In genomic region chr15:27509014-27509413, GRCh38 we compare ENCODE assay signal across 25 cellular contexts.
"Had no signal": no experiment of that assay in that cellular context is flagged by ENCODE, and none has a peak within 500 bp of the region (broad histone marks: within the 10 kb centered on the region; RNA-seq: fewer than 3 reads in every experiment).

No MANE protein-coding gene starts in this region.

- H3K36me3 ChIP-seq: brain microvascular endothelial cell, esophagus muscularis mucosa, gastrocnemius medialis, heart left ventricle had no signal

- H3K27me3 ChIP-seq: brain microvascular endothelial cell, esophagus muscularis mucosa, foreskin keratinocyte, gastrocnemius medialis, heart left ventricle had no signal

- H3K4me3 ChIP-seq: esophagus muscularis mucosa, gastrocnemius medialis, heart left ventricle had no signal

- H3K27ac ChIP-seq: brain microvascular endothelial cell, esophagus muscularis mucosa, foreskin keratinocyte, gastrocnemius medialis, heart left ventricle had no signal

- H3K4me1 ChIP-seq: esophagus muscularis mucosa, foreskin keratinocyte, gastrocnemius medialis, heart left ventricle had no signal

- H3K9me3 ChIP-seq: gastrocnemius medialis had no signal

- DNase-seq: activated CD4-positive, alpha-beta T cell treated with anti-CD3 and anti-CD28 coated beads for 1 hour; activated CD4-positive, alpha-beta T cell treated with anti-CD3 and anti-CD28 coated beads for 4 hours; activated CD4-positive, alpha-beta T cell treated with anti-CD3 and anti-CD28 coated beads, Interleukin-2, amount 10 ng/mL, durations not matched to agents 7 days and 5 days; activated CD4-positive, alpha-beta T cell treated with anti-CD3 and anti-CD28 coated beads, Interleukin-2, amount 50 U/mL, for 48 hours; activated CD8-positive, alpha-beta memory T cell treated with anti-CD3 and anti-CD28 coated beads for 24 hours; activated CD8-positive, alpha-beta T cell treated with anti-CD3 and anti-CD28 coated beads for 36 hours; activated effector memory CD4-positive, alpha-beta T cell treated with Interleukin-2 at 50 U/mL for 16 hours; activated gamma-delta T cell treated with Interleukin-2 at 50 U/mL for 16 hours; activated naive CD4-positive, alpha-beta T cell treated with anti-CD3 and anti-CD28 coated beads, Interleukin-2, amount 50 U/mL, for 16 hours; activated naive CD4-positive, alpha-beta T cell treated with Interleukin-2 at 50 U/mL for 16 hours; activated T-cell treated with anti-CD3 and anti-CD28 coated beads, Interleukin-2, amount 50 U/mL, for 4 hours; amniotic stem cell; anterior cingulate cortex; brain microvascular endothelial cell; cortex of kidney; dermis blood vessel endothelial cell; effector CD4-positive, alpha-beta T cell; effector memory CD8-positive, alpha-beta T cell; erythroblast; foreskin keratinocyte; gastrocnemius medialis; glutamatergic neuron; heart left ventricle; T-helper 2 cell had no signal
